ENCODE assay signal across 2 cellular contexts in genomic region chr10:52335665-52336064, GRCh38.
A peak's percentile ranks its signal among the peaks of the same experiment; 100 is the strongest.
TF ChIP-seq lines count a peak whose summit lies in the region.

No MANE protein-coding gene starts in this region.

TF ChIP-seq in A549, 52 proteins besides CTCF, POLR2A, EP300 and RAD21 (continued from another document):
- TF ChIP-seq, protein P1, sequence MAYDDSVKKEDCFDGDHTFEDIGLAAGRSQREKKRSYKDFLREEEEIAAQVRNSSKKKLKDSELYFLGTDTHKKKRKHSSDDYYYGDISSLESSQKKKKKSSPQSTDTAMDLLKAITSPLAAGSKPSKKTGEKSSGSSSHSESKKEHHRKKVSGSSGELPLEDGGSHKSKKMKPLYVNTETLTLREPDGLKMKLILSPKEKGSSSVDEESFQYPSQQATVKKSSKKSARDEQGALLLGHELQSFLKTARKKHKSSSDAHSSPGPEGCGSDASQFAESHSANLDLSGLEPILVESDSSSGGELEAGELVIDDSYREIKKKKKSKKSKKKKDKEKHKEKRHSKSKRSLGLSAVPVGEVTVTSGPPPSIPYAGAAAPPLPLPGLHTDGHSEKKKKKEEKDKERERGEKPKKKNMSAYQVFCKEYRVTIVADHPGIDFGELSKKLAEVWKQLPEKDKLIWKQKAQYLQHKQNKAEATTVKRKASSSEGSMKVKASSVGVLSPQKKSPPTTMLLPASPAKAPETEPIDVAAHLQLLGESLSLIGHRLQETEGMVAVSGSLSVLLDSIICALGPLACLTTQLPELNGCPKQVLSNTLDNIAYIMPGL (CRISPR knock-in tag; IDR thresholded peaks at IDR 0.05; ENCODE audit: borderline replicate concordance): no peak
- TF ChIP-seq E2F6 (IDR thresholded peaks at IDR 0.05; ENCODE audit: borderline replicate concordance, low read depth) (no peak), TFCP2L1 (CRISPR knock-in tag; IDR thresholded peaks at IDR 0.05) (no peak), ZNF302 (CRISPR knock-in tag; IDR thresholded peaks at IDR 0.05) (no peak)
TF ChIP-seq in A549: peak in this region for 0.

TF ChIP-seq in SK-N-SH, 30 proteins besides CTCF, POLR2A, EP300 and RAD21 (continued from another document):
- TF ChIP-seq, protein P2, sequence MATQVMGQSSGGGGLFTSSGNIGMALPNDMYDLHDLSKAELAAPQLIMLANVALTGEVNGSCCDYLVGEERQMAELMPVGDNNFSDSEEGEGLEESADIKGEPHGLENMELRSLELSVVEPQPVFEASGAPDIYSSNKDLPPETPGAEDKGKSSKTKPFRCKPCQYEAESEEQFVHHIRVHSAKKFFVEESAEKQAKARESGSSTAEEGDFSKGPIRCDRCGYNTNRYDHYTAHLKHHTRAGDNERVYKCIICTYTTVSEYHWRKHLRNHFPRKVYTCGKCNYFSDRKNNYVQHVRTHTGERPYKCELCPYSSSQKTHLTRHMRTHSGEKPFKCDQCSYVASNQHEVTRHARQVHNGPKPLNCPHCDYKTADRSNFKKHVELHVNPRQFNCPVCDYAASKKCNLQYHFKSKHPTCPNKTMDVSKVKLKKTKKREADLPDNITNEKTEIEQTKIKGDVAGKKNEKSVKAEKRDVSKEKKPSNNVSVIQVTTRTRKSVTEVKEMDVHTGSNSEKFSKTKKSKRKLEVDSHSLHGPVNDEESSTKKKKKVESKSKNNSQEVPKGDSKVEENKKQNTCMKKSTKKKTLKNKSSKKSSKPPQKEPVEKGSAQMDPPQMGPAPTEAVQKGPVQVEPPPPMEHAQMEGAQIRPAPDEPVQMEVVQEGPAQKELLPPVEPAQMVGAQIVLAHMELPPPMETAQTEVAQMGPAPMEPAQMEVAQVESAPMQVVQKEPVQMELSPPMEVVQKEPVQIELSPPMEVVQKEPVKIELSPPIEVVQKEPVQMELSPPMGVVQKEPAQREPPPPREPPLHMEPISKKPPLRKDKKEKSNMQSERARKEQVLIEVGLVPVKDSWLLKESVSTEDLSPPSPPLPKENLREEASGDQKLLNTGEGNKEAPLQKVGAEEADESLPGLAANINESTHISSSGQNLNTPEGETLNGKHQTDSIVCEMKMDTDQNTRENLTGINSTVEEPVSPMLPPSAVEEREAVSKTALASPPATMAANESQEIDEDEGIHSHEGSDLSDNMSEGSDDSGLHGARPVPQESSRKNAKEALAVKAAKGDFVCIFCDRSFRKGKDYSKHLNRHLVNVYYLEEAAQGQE (IDR thresholded peaks at IDR 0.05; ENCODE audit: low read depth, low read length): no peak
- TF ChIP-seq, protein P3, sequence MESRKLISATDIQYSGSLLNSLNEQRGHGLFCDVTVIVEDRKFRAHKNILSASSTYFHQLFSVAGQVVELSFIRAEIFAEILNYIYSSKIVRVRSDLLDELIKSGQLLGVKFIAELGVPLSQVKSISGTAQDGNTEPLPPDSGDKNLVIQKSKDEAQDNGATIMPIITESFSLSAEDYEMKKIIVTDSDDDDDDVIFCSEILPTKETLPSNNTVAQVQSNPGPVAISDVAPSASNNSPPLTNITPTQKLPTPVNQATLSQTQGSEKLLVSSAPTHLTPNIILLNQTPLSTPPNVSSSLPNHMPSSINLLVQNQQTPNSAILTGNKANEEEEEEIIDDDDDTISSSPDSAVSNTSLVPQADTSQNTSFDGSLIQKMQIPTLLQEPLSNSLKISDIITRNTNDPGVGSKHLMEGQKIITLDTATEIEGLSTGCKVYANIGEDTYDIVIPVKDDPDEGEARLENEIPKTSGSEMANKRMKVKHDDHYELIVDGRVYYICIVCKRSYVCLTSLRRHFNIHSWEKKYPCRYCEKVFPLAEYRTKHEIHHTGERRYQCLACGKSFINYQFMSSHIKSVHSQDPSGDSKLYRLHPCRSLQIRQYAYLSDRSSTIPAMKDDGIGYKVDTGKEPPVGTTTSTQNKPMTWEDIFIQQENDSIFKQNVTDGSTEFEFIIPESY (IDR thresholded peaks at IDR 0.05; ENCODE audit: borderline replicate concordance, low read depth): no peak
- TF ChIP-seq FOXJ3 (CRISPR knock-in tag; IDR thresholded peaks at IDR 0.05) (no peak), GATA2 (CRISPR knock-in tag; IDR thresholded peaks at IDR 0.05) (no peak), RFX5 (IDR thresholded peaks at IDR 0.05; ENCODE audit: low read length) (no peak), ELF1 (IDR thresholded peaks at IDR 0.05) (no peak), POLR2AphosphoS5 (IDR thresholded peaks at IDR 0.05; ENCODE audit: low read depth, low read length) (no peak), MEF2A (IDR thresholded peaks at IDR 0.05; ENCODE audit: borderline replicate concordance, low read depth) (no peak), IRF3 (IDR thresholded peaks at IDR 0.05; ENCODE audit: low read depth, low read length) (no peak), YY1 (IDR thresholded peaks at IDR 0.05; ENCODE audit: low read depth) (no peak), FOSL2 (IDR thresholded peaks at IDR 0.05; ENCODE audit: borderline replicate concordance, low read depth) (peak; percentile 45; the same call in 1 of the 2 replicates), EZH2phosphoT487 (IDR thresholded peaks at IDR 0.05; ENCODE audit: borderline replicate concordance, low read depth) (no peak), TAF1 (IDR thresholded peaks at IDR 0.05; ENCODE audit: borderline replicate concordance, low read depth, low read length) (no peak), RCOR1 (IDR thresholded peaks at IDR 0.05; ENCODE audit: low read length) (no peak), NRF1 (IDR thresholded peaks at IDR 0.05; ENCODE audit: low read depth, low read length) (no peak), FOXM1 (IDR thresholded peaks at IDR 0.05; ENCODE audit: low read depth) (no peak), CHD2 (IDR thresholded peaks at IDR 0.05; ENCODE audit: low read length, partially characterized antibody) (no peak), TEAD4 (IDR thresholded peaks at IDR 0.05; ENCODE audit: borderline replicate concordance, insufficient read depth) (no peak), TCF12 (IDR thresholded peaks at IDR 0.05) (0 out of 2 replicates have a peak, but pooled peaks have one; percentile 22), USF1 (IDR thresholded peaks at IDR 0.05; ENCODE audit: borderline replicate concordance, low read depth) (no peak), JUND (IDR thresholded peaks at IDR 0.05) (peak; percentile 55), NFIC (IDR thresholded peaks at IDR 0.05; ENCODE audit: borderline replicate concordance) (no peak), GABPA (IDR thresholded peaks at IDR 0.05; ENCODE audit: low read depth) (no peak)
- TF ChIP-seq, protein P4, sequence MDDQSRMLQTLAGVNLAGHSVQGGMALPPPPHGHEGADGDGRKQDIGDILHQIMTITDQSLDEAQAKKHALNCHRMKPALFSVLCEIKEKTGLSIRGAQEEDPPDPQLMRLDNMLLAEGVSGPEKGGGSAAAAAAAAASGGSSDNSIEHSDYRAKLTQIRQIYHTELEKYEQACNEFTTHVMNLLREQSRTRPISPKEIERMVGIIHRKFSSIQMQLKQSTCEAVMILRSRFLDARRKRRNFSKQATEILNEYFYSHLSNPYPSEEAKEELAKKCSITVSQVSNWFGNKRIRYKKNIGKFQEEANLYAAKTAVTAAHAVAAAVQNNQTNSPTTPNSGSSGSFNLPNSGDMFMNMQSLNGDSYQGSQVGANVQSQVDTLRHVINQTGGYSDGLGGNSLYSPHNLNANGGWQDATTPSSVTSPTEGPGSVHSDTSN (IDR thresholded peaks at IDR 0.05): peak; percentile 33; the same call in 1 of the 2 replicates
